Comparison of ENCODE assay signal across 8 cellular contexts in the genomic region with DNA sequence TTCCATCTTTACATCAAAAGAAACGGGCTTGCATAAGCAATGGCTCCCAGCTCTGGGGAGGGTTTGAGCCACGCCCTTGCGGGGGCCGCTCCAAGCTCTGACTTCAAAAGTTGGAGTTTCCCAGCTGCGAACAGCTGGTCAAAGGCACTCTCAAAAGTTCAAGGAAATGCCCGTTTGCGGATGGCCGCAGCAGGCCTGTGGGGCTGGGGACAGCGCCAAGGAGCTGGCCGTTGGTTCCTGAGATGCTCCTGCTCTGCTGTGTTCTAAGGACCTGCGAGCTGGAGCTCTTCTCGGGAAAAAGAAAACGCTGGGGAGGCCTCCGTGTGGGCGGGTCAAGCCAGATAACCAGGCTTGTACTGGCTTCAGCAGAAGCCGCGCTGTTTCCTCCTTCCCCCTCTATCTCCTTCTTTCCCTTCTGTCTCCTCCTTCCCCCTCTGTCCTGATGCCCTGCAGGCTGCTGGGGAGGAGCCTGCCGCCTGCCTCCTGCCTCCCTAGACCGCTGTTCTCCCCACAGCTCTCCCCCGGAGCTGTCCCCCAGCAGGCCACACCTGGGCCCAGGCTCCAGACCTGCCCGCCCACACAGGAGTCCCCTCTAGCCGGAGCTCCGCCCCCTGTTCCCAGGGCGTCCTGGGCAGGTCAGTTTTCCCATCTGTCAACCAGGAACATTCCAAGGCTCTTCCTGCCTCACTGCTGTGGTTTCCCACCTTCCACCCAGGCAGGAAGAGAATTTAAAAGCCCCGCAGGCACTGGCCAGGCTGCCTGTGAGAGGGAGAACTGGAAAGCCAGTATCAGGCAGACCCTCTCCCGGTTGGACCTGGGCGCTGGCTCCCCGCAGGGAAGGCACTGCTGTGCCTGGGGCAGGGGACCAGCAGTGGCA. TPM values are rescaled to one million over a fixed set of nuclear protein-coding genes. Genes with fewer than 3 reads are reported as not detected.
DNase-seq lines count a peak whose midpoint lies in the region; ATAC-seq and TF ChIP-seq lines count a peak whose summit lies in the region.

No MANE protein-coding gene starts in this region.

- no peak overlapping the region for H3K4me3 Mint-ChIP-seq in activated CD8-positive, alpha-beta T cell treated with anti-CD3 and anti-CD28 coated beads for 36 hours
- H3K4me3 Mint-ChIP-seq in activated CD8-positive, alpha-beta T cell treated with anti-CD3 and anti-CD28 coated beads, Interleukin-2, amount 10 ng/mL, durations not matched to agents 7 days and 5 days: no peak overlapping the region
- H3K4me3 Mint-ChIP-seq in CD4-positive, alpha-beta T cell: no peak overlapping the region

- H3K27me3 Mint-ChIP-seq in activated CD8-positive, alpha-beta T cell treated with anti-CD3 and anti-CD28 coated beads for 36 hours: peaks cover 2% of the 10 kb centered on the region
- peaks cover 3% of the 10 kb centered on the region for H3K27me3 Mint-ChIP-seq in activated CD8-positive, alpha-beta T cell treated with anti-CD3 and anti-CD28 coated beads, Interleukin-2, amount 10 ng/mL, durations not matched to agents 7 days and 5 days (ENCODE audit: low read depth)
- peaks cover 3% of the 10 kb centered on the region for H3K27me3 Mint-ChIP-seq in CD4-positive, alpha-beta T cell

- H2AK5ac ChIP-seq in neuronal stem cell (ENCODE audit: low read depth, low read length): peak overlapping the region; percentile 66

- H3K36me3 Mint-ChIP-seq in activated CD8-positive, alpha-beta T cell treated with anti-CD3 and anti-CD28 coated beads for 36 hours (ENCODE audit: low read depth): peaks cover 8% of the 10 kb centered on the region
- peaks cover 9% of the 10 kb centered on the region for H3K36me3 Mint-ChIP-seq in activated CD8-positive, alpha-beta T cell treated with anti-CD3 and anti-CD28 coated beads, Interleukin-2, amount 10 ng/mL, durations not matched to agents 7 days and 5 days (ENCODE audit: low read depth)
- H3K36me3 Mint-ChIP-seq in CD4-positive, alpha-beta T cell (ENCODE audit: low read depth): peaks cover 28% of the 10 kb centered on the region

- H2BK5ac ChIP-seq in neuronal stem cell (ENCODE audit: low read length): no peak overlapping the region

- no peak overlapping the region for H2BK15ac ChIP-seq in neuronal stem cell (ENCODE audit: low read length)

- H3K9me3 ChIP-seq in neuronal stem cell (replicated peaks in 1 of 2; ENCODE audit: control insufficient read depth in 2 of 2, insufficient read depth in 1 of 2, low read depth in 1 of 2, low read length in 2 of 2): no peaks in the 10 kb centered on the region
- H3K9me3 ChIP-seq in CD4-positive, alpha-beta T cell (ENCODE audit: control insufficient read depth, low read length): no peaks in the 10 kb centered on the region

- H4K91ac ChIP-seq in neuronal stem cell (ENCODE audit: low read depth, low read length, poor library complexity): no peak overlapping the region

- H3K27ac ChIP-seq in neuronal stem cell (replicated peaks; ENCODE audit: low read length): no peak overlapping the region
- no peak overlapping the region for H3K27ac ChIP-seq in CD4-positive, alpha-beta T cell (ENCODE audit: low read depth, low read length)

- no peak overlapping the region for H2BK120ac ChIP-seq in neuronal stem cell (ENCODE audit: low read depth, low read length)

- POLR2A ChIA-PET in activated CD8-positive, alpha-beta T cell treated with anti-CD3 and anti-CD28 coated beads for 36 hours (lab: Charles Lee): interaction anchor here (0.6 to 1.2 kb wide), 3 partner anchors 11 to 146 kb away, joined by 3 read pairs; no protein-coding TSS in a partner anchor
- POLR2A ChIA-PET in activated CD8-positive, alpha-beta T cell treated with anti-CD3 and anti-CD28 coated beads, Interleukin-2, amount 10 ng/mL, durations not matched to agents 7 days and 5 days (lab: Charles Lee): no interaction called here
- POLR2A ChIA-PET in CD4-positive, alpha-beta T cell (lab: Charles Lee): no interaction called here

- no peak overlapping the region for H3K9ac ChIP-seq in neuronal stem cell (ENCODE audit: low read depth, low read length, poor library complexity)

- CTCF ChIA-PET in activated CD8-positive, alpha-beta T cell treated with anti-CD3 and anti-CD28 coated beads for 36 hours (lab: Charles Lee): interaction anchor here (0.9 to 6.1 kb wide), 7 partner anchors 9 to 377 kb away, joined by 3 to 37 read pairs (median 9); no protein-coding TSS in a partner anchor
- CTCF ChIA-PET in activated CD8-positive, alpha-beta T cell treated with anti-CD3 and anti-CD28 coated beads, Interleukin-2, amount 10 ng/mL, durations not matched to agents 7 days and 5 days (lab: Charles Lee): interaction anchor here (0.9 to 3.7 kb wide), 9 partner anchors 9 to 257 kb away, joined by 3 to 18 read pairs (median 10); no protein-coding TSS in a partner anchor
- CTCF ChIA-PET in CD4-positive, alpha-beta T cell (lab: Charles Lee): interaction anchor here (0.7 to 1.3 kb wide), 2 partner anchors 9 to 15 kb away, joined by 3 to 4 read pairs; no protein-coding TSS in a partner anchor

- H2AFZ ChIP-seq in neuronal stem cell (ENCODE audit: low read length): peak overlapping the region; percentile 89

- H3K4me2 ChIP-seq in neuronal stem cell (ENCODE audit: insufficient read depth, low read length, poor library complexity, severe bottlenecking): peak overlapping the region; percentile 54

- no peak overlapping the region for H4K8ac ChIP-seq in neuronal stem cell (ENCODE audit: low read depth, low read length)

- DNase-seq in activated CD8-positive, alpha-beta T cell treated with anti-CD3 and anti-CD28 coated beads for 36 hours: peak; percentile 65
- DNase-seq in activated CD8-positive, alpha-beta T cell treated with anti-CD3 and anti-CD28 coated beads, Interleukin-2, amount 10 ng/mL, durations not matched to agents 7 days and 5 days: no peak
- DNase-seq in fibroblast of gingiva (ENCODE audit: low read depth) (peak; percentile 64), neuronal stem cell (ENCODE audit: low spot score) (no peak)
- DNase-seq in CD4-positive, alpha-beta T cell: no peak

- H3K4me3 ChIP-seq in neuronal stem cell (ENCODE audit: low read length in 2 of 2): peak overlapping the region in 1 of 2 donors; percentile 38

- no peaks in the 10 kb centered on the region for H3K9me3 Mint-ChIP-seq in activated CD8-positive, alpha-beta T cell treated with anti-CD3 and anti-CD28 coated beads for 36 hours
- H3K9me3 Mint-ChIP-seq in activated CD8-positive, alpha-beta T cell treated with anti-CD3 and anti-CD28 coated beads, Interleukin-2, amount 10 ng/mL, durations not matched to agents 7 days and 5 days (ENCODE audit: insufficient read depth): no peaks in the 10 kb centered on the region
- no peaks in the 10 kb centered on the region for H3K9me3 Mint-ChIP-seq in CD4-positive, alpha-beta T cell

- H3K4me1 Mint-ChIP-seq in activated CD8-positive, alpha-beta T cell treated with anti-CD3 and anti-CD28 coated beads for 36 hours (ENCODE audit: low read depth): peaks cover 6% of the 10 kb centered on the region
- H3K4me1 Mint-ChIP-seq in activated CD8-positive, alpha-beta T cell treated with anti-CD3 and anti-CD28 coated beads, Interleukin-2, amount 10 ng/mL, durations not matched to agents 7 days and 5 days (ENCODE audit: low read depth): peaks cover 4% of the 10 kb centered on the region
- peaks cover 6% of the 10 kb centered on the region for H3K4me1 Mint-ChIP-seq in CD4-positive, alpha-beta T cell (ENCODE audit: low read depth)

- no peak overlapping the region for H3K23ac ChIP-seq in neuronal stem cell (ENCODE audit: low read depth, low read length, poor library complexity)

- H3K36me3 ChIP-seq in neuronal stem cell (replicated peaks in 1 of 2; ENCODE audit: control insufficient read depth in 2 of 2, insufficient read depth in 2 of 2, low read length in 2 of 2): peaks cover 0 to 29% of the 10 kb centered on the region in 2 donors

- peaks cover 10 to 12% of the 10 kb centered on the region in 2 donors for H3K4me1 ChIP-seq in neuronal stem cell (ENCODE audit: control insufficient read depth in 2 of 2, insufficient read depth in 1 of 2, low read depth in 1 of 2, low read length in 2 of 2)

- H2BK12ac ChIP-seq in neuronal stem cell (ENCODE audit: low read length): no peak overlapping the region

- H3K79me1 ChIP-seq in neuronal stem cell (ENCODE audit: low read depth, low read length): no peaks in the 10 kb centered on the region

- no peak overlapping the region for H3K27ac Mint-ChIP-seq in activated CD8-positive, alpha-beta T cell treated with anti-CD3 and anti-CD28 coated beads for 36 hours
- H3K27ac Mint-ChIP-seq in activated CD8-positive, alpha-beta T cell treated with anti-CD3 and anti-CD28 coated beads, Interleukin-2, amount 10 ng/mL, durations not matched to agents 7 days and 5 days: no peak overlapping the region
- H3K27ac Mint-ChIP-seq in CD4-positive, alpha-beta T cell: no peak overlapping the region

- H3K4ac ChIP-seq in neuronal stem cell (ENCODE audit: low read length): no peak overlapping the region

- WGBS in neuronal stem cell (ENCODE audit: extremely low coverage in 2 of 2, insufficient read length in 2 of 2, insufficient replicate concordance in 1 of 2), 2 donors: no CpG with 5 or more reads among the region's 28 CpGs

- H3K27me3 ChIP-seq in neuronal stem cell (ENCODE audit: control insufficient read depth in 3 of 3, insufficient read depth in 3 of 3, low read depth in 1 of 3, low read length in 3 of 3): peaks cover 0 to 3% (median 3%) of the 10 kb centered on the region in 3 experiments
- H3K27me3 ChIP-seq in CD4-positive, alpha-beta T cell (ENCODE audit: control insufficient read depth, insufficient read depth, low read length): no peaks in the 10 kb centered on the region

- intact Hi-C loops in activated CD8-positive, alpha-beta T cell treated with anti-CD3 and anti-CD28 coated beads for 36 hours (cut with micrococcal nuclease): no loop called here
- intact Hi-C loops in CD4-positive, alpha-beta T cell (cut with DNase I, micrococcal nuclease): no loop called here

- ATAC-seq in activated CD8-positive, alpha-beta T cell treated with anti-CD3 and anti-CD28 coated beads for 36 hours: peak; percentile 67
- no peak for ATAC-seq in activated CD8-positive, alpha-beta T cell treated with anti-CD3 and anti-CD28 coated beads, Interleukin-2, amount 10 ng/mL, durations not matched to agents 7 days and 5 days
- ATAC-seq in SK-N-SH treated with all-trans-retinoic acid at 6 μM for 48 hours (peak; percentile 7; the same call in 1 of the 3 replicates), HG03025 (IDR thresholded peaks at IDR 0.05; ENCODE audit: low FRiP score, unreplicated experiment) (no peak), HG02623 (IDR thresholded peaks at IDR 0.05; ENCODE audit: unreplicated experiment) (no peak)
- ATAC-seq in CD4-positive, alpha-beta T cell (ENCODE audit: poor library complexity): no peak

- peak overlapping the region; percentile 80 for H3K18ac ChIP-seq in neuronal stem cell (ENCODE audit: low read length)

- H3K14ac ChIP-seq in neuronal stem cell (ENCODE audit: low read length): no peak overlapping the region

- no peak for TF ChIP-seq CTCF in activated CD8-positive, alpha-beta T cell treated with anti-CD3 and anti-CD28 coated beads for 36 hours (IDR thresholded peaks at IDR 0.05)
- TF ChIP-seq CTCF in CD4-positive, alpha-beta T cell (IDR thresholded peaks at IDR 0.05): no peak

RNA-seq across cellular contexts. Expression of gene KLF11, which starts 14.1 kb away (rescaled TPM):
- 1 to 10 TPM; 2.9 to 3.5 TPM for total RNA-seq in activated CD8-positive, alpha-beta T cell treated with anti-CD3 and anti-CD28 coated beads for 36 hours
- total RNA-seq in activated CD8-positive, alpha-beta T cell treated with anti-CD3 and anti-CD28 coated beads, Interleukin-2, amount 10 ng/mL, durations not matched to agents 7 days and 5 days: 1 to 10 TPM; 6.8 to 9.2 TPM
- 3.0 TPM for polyA plus RNA-seq in neuronal stem cell (2013, experiment 1 of 2)
- 2.9 TPM for polyA plus RNA-seq in neuronal stem cell (2013, experiment 2 of 2)
- total RNA-seq in CD4-positive, alpha-beta T cell: 10 to 100 TPM; 26.7 to 29.6 TPM

RNA-seq across cellular contexts. Expression of gene CYS1, which starts 22.7 kb away (rescaled TPM):
- total RNA-seq in activated CD8-positive, alpha-beta T cell treated with anti-CD3 and anti-CD28 coated beads for 36 hours: under 1 TPM; 0.11 to 0.32 TPM
- total RNA-seq in activated CD8-positive, alpha-beta T cell treated with anti-CD3 and anti-CD28 coated beads, Interleukin-2, amount 10 ng/mL, durations not matched to agents 7 days and 5 days: 1 to 10 TPM in 1 of 2 experiments, under 1 TPM in 1; 0.50 to 1.1 TPM
- polyA plus RNA-seq in neuronal stem cell (2013, experiment 1 of 2): 0.26 TPM
- 0.24 TPM for polyA plus RNA-seq in neuronal stem cell (2013, experiment 2 of 2)
- not detected for total RNA-seq in CD4-positive, alpha-beta T cell

Comparison
In these comparisons a context has a peak if more than half of its experiments do, and no peak if none do; other contexts are left out.
1. ATAC-seq: peak in activated CD8-positive, alpha-beta T cell treated with anti-CD3 and anti-CD28 coated beads for 36 hours (single experiment) and SK-N-SH treated with all-trans-retinoic acid at 6 μM for 48 hours (single experiment); none in activated CD8-positive, alpha-beta T cell treated with anti-CD3 and anti-CD28 coated beads, Interleukin-2, amount 10 ng/mL, durations not matched to agents 7 days and 5 days (single experiment), HG03025 (single experiment), HG02623 (single experiment) and CD4-positive, alpha-beta T cell (single experiment).
2. DNase-seq: peak in activated CD8-positive, alpha-beta T cell treated with anti-CD3 and anti-CD28 coated beads for 36 hours (single experiment) and fibroblast of gingiva (single experiment); none in activated CD8-positive, alpha-beta T cell treated with anti-CD3 and anti-CD28 coated beads, Interleukin-2, amount 10 ng/mL, durations not matched to agents 7 days and 5 days (single experiment), neuronal stem cell (single experiment) and CD4-positive, alpha-beta T cell (0 of 10).